8 cellular contexts compared by ENCODE assay signal in genomic region chr15:50764331-50765201, GRCh38. TPM values are rescaled to one million over a fixed set of nuclear protein-coding genes. Genes with fewer than 3 reads are reported as not detected.
DNase-seq lines count a peak whose midpoint lies in the region; ATAC-seq and TF ChIP-seq lines count a peak whose summit lies in the region.

No MANE protein-coding gene starts in this region.

- H3K9me3 Mint-ChIP-seq in activated naive CD8-positive, alpha-beta T cell treated with anti-CD3 and anti-CD28 coated beads for 36 hours, result peaks cover 9% of the 10 kb centered on the region

- TF ChIP-seq CTCF in GM13976 (IDR thresholded peaks at IDR 0.05; ENCODE audit: borderline replicate concordance, control extremely low read depth, extremely low read depth, insufficient read depth, missing control alignments) (no peak), right atrium auricular region (IDR thresholded peaks at IDR 0.05) (no peak), sigmoid colon (IDR thresholded peaks at IDR 0.05) (no peak)

- intact Hi-C loops in sigmoid colon (cut with DNase I), result loop anchor here (2.0 to 10.0 kb wide), 5 partner anchors 78 to 410 kb away; partner anchors contain the start of genes AP4E1, GABPB1, TRPM7 and USP8

- in situ Hi-C loops in GM13976 (cut with MboI; ENCODE audit: low sequenced_read_pairs, unreplicated experiment), result no loop called here

- peaks cover 36% of the 10 kb centered on the region for H3K36me3 Mint-ChIP-seq in activated naive CD8-positive, alpha-beta T cell treated with anti-CD3 and anti-CD28 coated beads for 36 hours

- peak; percentile 77 for DNase-seq in GM13976 (ENCODE audit: low spot score)
- peak; percentile 75 for DNase-seq in Karpas-422
- DNase-seq in activated naive CD8-positive, alpha-beta T cell treated with anti-CD3 and anti-CD28 coated beads for 36 hours, result peak; percentile 25
- no peak for DNase-seq in right atrium auricular region (ENCODE audit: low spot score)
- DNase-seq in sigmoid colon, result no peak

- H3K27me3 Mint-ChIP-seq in activated naive CD8-positive, alpha-beta T cell treated with anti-CD3 and anti-CD28 coated beads for 36 hours, result no peaks in the 10 kb centered on the region

- H3K36me3 ChIP-seq in ACC112 (ENCODE audit: insufficient read depth, low read length) (no peaks in the 10 kb centered on the region), Karpas-422 (ENCODE audit: insufficient read depth, low read length) (no peaks in the 10 kb centered on the region), right atrium auricular region (no peaks in the 10 kb centered on the region), sigmoid colon (no peaks in the 10 kb centered on the region)

- H3K27ac ChIP-seq in ACC112 (ENCODE audit: low read depth, low read length) (peak overlapping the region; percentile 86), Karpas-422 (ENCODE audit: low read length) (peak overlapping the region; percentile 62), right atrium auricular region (peak overlapping the region; percentile 98), sigmoid colon (peak overlapping the region; percentile 97 to 99 (median 98))

- peak overlapping the region; percentile 85 for H3K9ac ChIP-seq in Karpas-422 (ENCODE audit: low read length)

- H4K20me1 ChIP-seq in Karpas-422 (ENCODE audit: insufficient read depth, low read depth, low read length), result no peaks in the 10 kb centered on the region

- peak overlapping the region; percentile 97 for H3K4me3 Mint-ChIP-seq in activated naive CD8-positive, alpha-beta T cell treated with anti-CD3 and anti-CD28 coated beads for 36 hours

- H3K4me1 ChIP-seq in ACC112 (ENCODE audit: control insufficient read depth, insufficient read depth, low read length, unreplicated experiment), result peaks cover 20% of the 10 kb centered on the region
- H3K4me1 ChIP-seq in Karpas-422 (ENCODE audit: low read length), result peaks cover 16% of the 10 kb centered on the region
- H3K4me1 ChIP-seq in right atrium auricular region, result peaks cover 3 to 29% of the 10 kb centered on the region in 2 donors
- peaks cover 0 to 19% (median 15%) of the 10 kb centered on the region in 4 donors for H3K4me1 ChIP-seq in sigmoid colon

- peak overlapping the region; percentile 100 for H3K27ac Mint-ChIP-seq in activated naive CD8-positive, alpha-beta T cell treated with anti-CD3 and anti-CD28 coated beads for 36 hours

- H3K4me2 ChIP-seq in Karpas-422 (ENCODE audit: low read depth, low read length, poor library complexity, severe bottlenecking), result peak overlapping the region; percentile 80

- 2 to 3% methylated on average over 16 of the region's 16 CpGs for WGBS in sigmoid colon, 2 donors

- TF ChIP-seq EP300 in sigmoid colon (IDR thresholded peaks at IDR 0.05), result no peak

- ATAC-seq in HG02840 (IDR thresholded peaks at IDR 0.05; ENCODE audit: low FRiP score, unreplicated experiment) (no peak), HG02981 (IDR thresholded peaks at IDR 0.05; ENCODE audit: unreplicated experiment) (no peak)

- H3K4me3 ChIP-seq in ACC112 (ENCODE audit: low read depth, low read length), result peak overlapping the region; percentile 84
- H3K4me3 ChIP-seq in Karpas-422 (ENCODE audit: low read length), result peak overlapping the region; percentile 88
- H3K4me3 ChIP-seq in right atrium auricular region, result peak overlapping the region; percentile 93 to 95
- H3K4me3 ChIP-seq in sigmoid colon, result peak overlapping the region; percentile 88 to 94 (median 90)

- H3K9me3 ChIP-seq in Karpas-422 (ENCODE audit: low read length) (no peaks in the 10 kb centered on the region), right atrium auricular region (no peaks in the 10 kb centered on the region), sigmoid colon (no peaks in the 10 kb centered on the region)

- peaks cover 39% of the 10 kb centered on the region for H3K79me2 ChIP-seq in ACC112 (ENCODE audit: control insufficient read depth, insufficient read depth, low read length, unreplicated experiment)
- peaks cover 48% of the 10 kb centered on the region for H3K79me2 ChIP-seq in Karpas-422 (ENCODE audit: low read length)

- H3K4me1 Mint-ChIP-seq in activated naive CD8-positive, alpha-beta T cell treated with anti-CD3 and anti-CD28 coated beads for 36 hours, result peaks cover 54% of the 10 kb centered on the region

- no peaks in the 10 kb centered on the region for H3K27me3 ChIP-seq in ACC112 (ENCODE audit: insufficient read depth, low read length)
- H3K27me3 ChIP-seq in Karpas-422 (ENCODE audit: low read length), result no peaks in the 10 kb centered on the region
- no peaks in the 10 kb centered on the region for H3K27me3 ChIP-seq in right atrium auricular region
- H3K27me3 ChIP-seq in sigmoid colon, result no peaks in the 10 kb centered on the region

- H2AFZ ChIP-seq in ACC112 (ENCODE audit: low read length, unreplicated experiment), result peak overlapping the region; percentile 37
- H2AFZ ChIP-seq in Karpas-422 (ENCODE audit: low read length), result peak overlapping the region; percentile 90

- no peaks in the 10 kb centered on the region for H3K9me2 ChIP-seq in Karpas-422 (replicated peaks; ENCODE audit: insufficient read depth, low read length)

- no peak for TF ChIP-seq POLR2A in sigmoid colon (IDR thresholded peaks at IDR 0.05)

RNA-seq across cellular contexts. Expression of gene SPPL2A, which starts 0.9 kb away (rescaled TPM):
- 34.8 and 84.8 TPM in 2 replicates for total RNA-seq in Karpas-422 (2014; rRNA removed; shearing (Covaris generic); ENCODE audit: low replicate concordance)
- 10 to 100 TPM; 70.8 to 73.7 TPM for total RNA-seq in activated naive CD8-positive, alpha-beta T cell treated with anti-CD3 and anti-CD28 coated beads for 36 hours
- total RNA-seq in right atrium auricular region (100 to 1,000 TPM; 139 to 432 TPM), sigmoid colon (100 to 1,000 TPM in 3 of 4 donors, 10 to 100 TPM in 1; 98.6 to 303 (median 140) TPM)
- polyA plus RNA-seq in sigmoid colon, result 10 to 100 TPM; 22.8 to 87.4 (median 24.7) TPM

Comparison
In these comparisons a context has a peak if more than half of its experiments do, and no peak if none do; other contexts are left out.
1. DNase-seq: peak in GM13976 (single experiment), Karpas-422 (single experiment) and activated naive CD8-positive, alpha-beta T cell treated with anti-CD3 and anti-CD28 coated beads for 36 hours (single experiment); none in right atrium auricular region (single experiment) and sigmoid colon (single experiment).
2. Peak in every context shown above with its lines, with median percentiles within 50 percentile points of each other: H3K27ac ChIP-seq and H3K4me3 ChIP-seq.